10 cellular contexts compared by ENCODE assay signal in the genomic region with DNA sequence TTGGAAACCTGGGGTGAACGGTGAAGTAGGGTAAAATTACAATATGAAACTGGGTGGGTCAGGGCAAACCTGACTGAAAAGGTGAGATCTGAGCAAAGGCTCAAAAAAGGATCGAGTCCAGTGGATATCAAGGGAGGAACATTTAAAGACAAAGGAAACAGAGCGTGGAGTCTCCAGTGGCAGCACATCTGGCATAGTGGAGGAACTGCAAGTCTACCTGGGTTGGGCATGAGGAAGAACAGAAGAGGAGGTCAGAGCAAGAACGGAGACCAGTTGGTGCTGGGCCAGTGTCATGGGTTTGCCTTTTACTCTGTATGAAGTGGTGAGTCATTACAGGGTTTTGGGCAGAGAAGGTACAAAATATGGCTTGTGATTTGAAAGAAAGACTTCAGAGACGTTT.
DNase-seq lines count a peak whose midpoint lies in the region; ATAC-seq and TF ChIP-seq lines count a peak whose summit lies in the region.
"Had no signal": no experiment of that assay in that cellular context is flagged by ENCODE, and none has a peak within 500 bp of the region (broad histone marks: within the 10 kb centered on the region; RNA-seq: fewer than 3 reads in every experiment).

No MANE protein-coding gene starts in this region.

- peak; percentile 24 for DNase-seq in AG10803 (ENCODE audit: low read depth)
- DNase-seq in KBM-7, result peak; percentile 35
- peak; percentile 53 for DNase-seq in astrocyte of the spinal cord (ENCODE audit: low read depth, low spot score)
- no peak for DNase-seq in left lung
- no peak for DNase-seq in stimulated activated naive CD4-positive, alpha-beta T cell (lab: John Stamatoyannopoulos, UW)
- DNase-seq in stimulated activated CD4-positive, alpha-beta T cell treated with anti-CD3 and anti-CD28 coated beads, Interleukin-1b, Interleukin-23, amount 100 ng/mL, for 48 hours, result no peak
- DNase-seq in stimulated activated CD4-positive, alpha-beta T cell treated with anti-CD3 and anti-CD28 coated beads, Interleukin-2, amount 100 ng/mL, for 24 hours, result no peak
- DNase-seq: stimulated activated CD4-positive, alpha-beta T cell treated with anti-CD3 and anti-CD28 coated beads, Interleukin-12 subunit alpha, Interleukin-12 subunit beta, amount 100 ng/mL, for 4 hours had no signal

- H3K9me3 ChIP-seq in left lung, result no peaks in the 10 kb centered on the region
- H3K9me3 ChIP-seq: uterus had no signal

- H3K36me3 ChIP-seq in left lung, result no peaks in the 10 kb centered on the region
- H3K36me3 ChIP-seq: uterus had no signal

- H3K4me3 ChIP-seq in AG10803 (ENCODE audit: low read length), result no peak overlapping the region
- H3K4me3 ChIP-seq in astrocyte of the spinal cord (ENCODE audit: low read depth, low read length), result no peak overlapping the region
- H3K4me3 ChIP-seq in left lung, result no peak overlapping the region
- H3K4me3 ChIP-seq: uterus had no signal

- peak overlapping the region; percentile 85 to 93 for H3K27ac ChIP-seq in left lung

- TF ChIP-seq CTCF in AG10803 (conservative IDR thresholded peaks at IDR 0.05; ENCODE audit: low read length) (no peak), astrocyte of the spinal cord (IDR thresholded peaks at IDR 0.05; ENCODE audit: low read depth, low read length) (no peak), left lung (IDR thresholded peaks at IDR 0.05) (no peak)

- no peaks in the 10 kb centered on the region for H3K27me3 ChIP-seq in left lung
- H3K27me3 ChIP-seq: uterus had no signal

- H3K4me1 ChIP-seq in left lung, result peaks cover 12 to 36% of the 10 kb centered on the region in 2 donors

- ATAC-seq in left lung (no peak), GM19452 (IDR thresholded peaks at IDR 0.05; ENCODE audit: unreplicated experiment) (no peak)

- intact Hi-C loops in left lung (cut with DNase I), result no loop called here

- in situ Hi-C loops in KBM-7 (cut with MboI; ENCODE audit: low pct_unique_long_range_greater_than_20kb, low sequenced_read_pairs), result no loop called here
- in situ Hi-C loops in astrocyte of the spinal cord (cut with HindIII; ENCODE audit: low sequenced_read_pairs), result no loop called here

Comparison
In these comparisons a context has a peak if more than half of its experiments do, and no peak if none do; other contexts are left out.
1. DNase-seq: peak in AG10803 (single experiment), KBM-7 (single experiment) and astrocyte of the spinal cord (single experiment); none in left lung (0 of 2), stimulated activated naive CD4-positive, alpha-beta T cell (0 of 6), stimulated activated CD4-positive, alpha-beta T cell treated with anti-CD3 and anti-CD28 coated beads, Interleukin-1b, Interleukin-23, amount 100 ng/mL, for 48 hours (single experiment) and stimulated activated CD4-positive, alpha-beta T cell treated with anti-CD3 and anti-CD28 coated beads, Interleukin-2, amount 100 ng/mL, for 24 hours (0 of 2).